In the genomic region with DNA sequence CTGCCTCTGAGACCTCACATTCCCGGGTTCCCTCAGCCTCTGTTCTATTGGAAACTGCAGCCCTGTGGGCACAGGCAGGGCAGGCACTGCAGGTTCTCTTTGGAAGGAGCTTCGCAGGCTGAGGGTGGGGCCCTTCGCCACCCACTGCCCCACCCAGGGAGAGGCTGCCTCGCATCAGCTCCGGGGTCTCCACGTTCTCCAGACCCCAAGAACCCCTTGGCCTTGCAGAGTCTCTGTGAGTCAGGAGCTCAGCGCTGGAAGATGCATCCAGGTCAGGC, we compare ENCODE assay signal across 1 cellular context.
A peak's percentile ranks its signal among the peaks of the same experiment; 100 is the strongest.
TF ChIP-seq lines count a peak whose summit lies in the region.

No MANE protein-coding gene starts in this region.

TF ChIP-seq in HepG2, 621 proteins besides CTCF, POLR2A, EP300 and RAD21 (continues in another document):
- TF ChIP-seq ONECUT2 (CRISPR knock-in tag; IDR thresholded peaks at IDR 0.05) (no peak), ZNF234 (CRISPR knock-in tag; conservative IDR thresholded peaks at IDR 0.05) (0 out of 2 replicates have a peak, but pooled peaks have one; percentile 61), ETV6 (CRISPR knock-in tag; conservative IDR thresholded peaks at IDR 0.05) (no peak), AKAP8 (CRISPR knock-in tag; IDR thresholded peaks at IDR 0.05) (no peak), SP5 (CRISPR knock-in tag; IDR thresholded peaks at IDR 0.05; ENCODE audit: borderline replicate concordance, low read depth) (no peak), ZNF552 (CRISPR knock-in tag; IDR thresholded peaks at IDR 0.05; ENCODE audit: borderline replicate concordance) (no peak), LCORL (IDR thresholded peaks at IDR 0.05) (no peak), LCORL (CRISPR knock-in tag; IDR thresholded peaks at IDR 0.05) (no peak), ZBTB1 (CRISPR knock-in tag; IDR thresholded peaks at IDR 0.05; ENCODE audit: borderline replicate concordance) (no peak), MXI1 (IDR thresholded peaks at IDR 0.05; ENCODE audit: borderline replicate concordance, low read depth, low read length) (no peak), HNF4A (CRISPR knock-in tag; IDR thresholded peaks at IDR 0.05) (no peak), POGZ (CRISPR knock-in tag; IDR thresholded peaks at IDR 0.05) (no peak), ZNF724P (CRISPR knock-in tag; IDR thresholded peaks at IDR 0.05; ENCODE audit: borderline replicate concordance) (no peak), MXD4 (CRISPR knock-in tag; IDR thresholded peaks at IDR 0.05) (no peak), ZC3H13 (CRISPR knock-in tag; IDR thresholded peaks at IDR 0.05) (0 out of 2 replicates have a peak, but pooled peaks have one; percentile 96), HNRNPL (IDR thresholded peaks at IDR 0.05; ENCODE audit: low read depth, low read length) (0 out of 2 replicates have a peak, but pooled peaks have one; percentile 75), MIER3 (CRISPR knock-in tag; IDR thresholded peaks at IDR 0.05; ENCODE audit: borderline replicate concordance) (no peak), ZNF678 (CRISPR knock-in tag; IDR thresholded peaks at IDR 0.05) (no peak), ZNF572 (CRISPR knock-in tag; IDR thresholded peaks at IDR 0.05) (0 out of 2 replicates have a peak, but pooled peaks have one; percentile 73), NONO (IDR thresholded peaks at IDR 0.05) (no peak), NONO (CRISPR knock-in tag; conservative IDR thresholded peaks at IDR 0.05) (no peak), ZNF367 (CRISPR knock-in tag; IDR thresholded peaks at IDR 0.05; ENCODE audit: borderline replicate concordance) (no peak), ZFP36L1 (CRISPR knock-in tag; IDR thresholded peaks at IDR 0.05) (no peak), FOSL1 (CRISPR knock-in tag; IDR thresholded peaks at IDR 0.05; ENCODE audit: borderline replicate concordance) (no peak), ISX (CRISPR knock-in tag; conservative IDR thresholded peaks at IDR 0.05) (no peak), MAFF (IDR thresholded peaks at IDR 0.05; ENCODE audit: low read depth, low read length) (no peak), ZNF124 (CRISPR knock-in tag; IDR thresholded peaks at IDR 0.05) (0 out of 2 replicates have a peak, but pooled peaks have one; percentile 29), SP2 (CRISPR knock-in tag; IDR thresholded peaks at IDR 0.05) (0 out of 2 replicates have a peak, but pooled peaks have one; percentile 31), CBX5 (CRISPR knock-in tag; IDR thresholded peaks at IDR 0.05; ENCODE audit: borderline replicate concordance) (no peak), SRY (CRISPR knock-in tag; IDR thresholded peaks at IDR 0.05) (no peak), ZMYM3 (CRISPR knock-in tag; IDR thresholded peaks at IDR 0.05) (0 out of 2 replicates have a peak, but pooled peaks have one; percentile 25), ZNF333 (CRISPR knock-in tag; IDR thresholded peaks at IDR 0.05; ENCODE audit: borderline replicate concordance) (no peak), HCFC1 (IDR thresholded peaks at IDR 0.05; ENCODE audit: low read depth, low read length) (no peak), ZNF720 (CRISPR knock-in tag; IDR thresholded peaks at IDR 0.05) (no peak), ZMYM4 (CRISPR knock-in tag; IDR thresholded peaks at IDR 0.05) (no peak), ZNF782 (CRISPR knock-in tag; IDR thresholded peaks at IDR 0.05; ENCODE audit: borderline replicate concordance) (no peak), ZNF331 (CRISPR knock-in tag; IDR thresholded peaks at IDR 0.05) (no peak), NFE2L1 (CRISPR knock-in tag; IDR thresholded peaks at IDR 0.05; ENCODE audit: borderline replicate concordance) (no peak), TP53 (CRISPR knock-in tag; conservative IDR thresholded peaks at IDR 0.05) (no peak), ZNF619 (CRISPR knock-in tag; IDR thresholded peaks at IDR 0.05) (no peak), TARDBP (CRISPR knock-in tag; IDR thresholded peaks at IDR 0.05) (0 out of 2 replicates have a peak, but pooled peaks have one; percentile 13), SRSF4 (IDR thresholded peaks at IDR 0.05; ENCODE audit: low read depth, low read length, poor library complexity, severe bottlenecking) (no peak), ASH2L (IDR thresholded peaks at IDR 0.05; ENCODE audit: insufficient read length, low read depth, low read length) (no peak), ZNF460 (CRISPR knock-in tag; IDR thresholded peaks at IDR 0.05; ENCODE audit: borderline replicate concordance) (no peak), CHCHD3 (CRISPR knock-in tag; IDR thresholded peaks at IDR 0.05) (no peak), KMT2B (CRISPR knock-in tag; IDR thresholded peaks at IDR 0.05) (no peak), PTBP1 (IDR thresholded peaks at IDR 0.05; ENCODE audit: low read depth, low read length, poor library complexity, severe bottlenecking) (peak; percentile 20)
- TF ChIP-seq, protein P1, sequence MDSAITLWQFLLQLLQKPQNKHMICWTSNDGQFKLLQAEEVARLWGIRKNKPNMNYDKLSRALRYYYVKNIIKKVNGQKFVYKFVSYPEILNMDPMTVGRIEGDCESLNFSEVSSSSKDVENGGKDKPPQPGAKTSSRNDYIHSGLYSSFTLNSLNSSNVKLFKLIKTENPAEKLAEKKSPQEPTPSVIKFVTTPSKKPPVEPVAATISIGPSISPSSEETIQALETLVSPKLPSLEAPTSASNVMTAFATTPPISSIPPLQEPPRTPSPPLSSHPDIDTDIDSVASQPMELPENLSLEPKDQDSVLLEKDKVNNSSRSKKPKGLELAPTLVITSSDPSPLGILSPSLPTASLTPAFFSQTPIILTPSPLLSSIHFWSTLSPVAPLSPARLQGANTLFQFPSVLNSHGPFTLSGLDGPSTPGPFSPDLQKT (CRISPR knock-in tag; IDR thresholded peaks at IDR 0.05; ENCODE audit: borderline replicate concordance): no peak
- TF ChIP-seq, protein P2, sequence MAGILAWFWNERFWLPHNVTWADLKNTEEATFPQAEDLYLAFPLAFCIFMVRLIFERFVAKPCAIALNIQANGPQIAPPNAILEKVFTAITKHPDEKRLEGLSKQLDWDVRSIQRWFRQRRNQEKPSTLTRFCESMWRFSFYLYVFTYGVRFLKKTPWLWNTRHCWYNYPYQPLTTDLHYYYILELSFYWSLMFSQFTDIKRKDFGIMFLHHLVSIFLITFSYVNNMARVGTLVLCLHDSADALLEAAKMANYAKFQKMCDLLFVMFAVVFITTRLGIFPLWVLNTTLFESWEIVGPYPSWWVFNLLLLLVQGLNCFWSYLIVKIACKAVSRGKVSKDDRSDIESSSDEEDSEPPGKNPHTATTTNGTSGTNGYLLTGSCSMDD (CRISPR knock-in tag; IDR thresholded peaks at IDR 0.05): no peak
- TF ChIP-seq, protein P3, sequence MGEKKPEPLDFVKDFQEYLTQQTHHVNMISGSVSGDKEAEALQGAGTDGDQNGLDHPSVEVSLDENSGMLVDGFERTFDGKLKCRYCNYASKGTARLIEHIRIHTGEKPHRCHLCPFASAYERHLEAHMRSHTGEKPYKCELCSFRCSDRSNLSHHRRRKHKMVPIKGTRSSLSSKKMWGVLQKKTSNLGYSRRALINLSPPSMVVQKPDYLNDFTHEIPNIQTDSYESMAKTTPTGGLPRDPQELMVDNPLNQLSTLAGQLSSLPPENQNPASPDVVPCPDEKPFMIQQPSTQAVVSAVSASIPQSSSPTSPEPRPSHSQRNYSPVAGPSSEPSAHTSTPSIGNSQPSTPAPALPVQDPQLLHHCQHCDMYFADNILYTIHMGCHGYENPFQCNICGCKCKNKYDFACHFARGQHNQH (CRISPR knock-in tag; IDR thresholded peaks at IDR 0.05): no peak
- TF ChIP-seq, protein P4, sequence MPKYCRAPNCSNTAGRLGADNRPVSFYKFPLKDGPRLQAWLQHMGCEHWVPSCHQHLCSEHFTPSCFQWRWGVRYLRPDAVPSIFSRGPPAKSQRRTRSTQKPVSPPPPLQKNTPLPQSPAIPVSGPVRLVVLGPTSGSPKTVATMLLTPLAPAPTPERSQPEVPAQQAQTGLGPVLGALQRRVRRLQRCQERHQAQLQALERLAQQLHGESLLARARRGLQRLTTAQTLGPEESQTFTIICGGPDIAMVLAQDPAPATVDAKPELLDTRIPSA (CRISPR knock-in tag; IDR thresholded peaks at IDR 0.05; ENCODE audit: borderline replicate concordance): peak; percentile 83; the same call in 1 of the 2 replicates
- TF ChIP-seq, protein P5, sequence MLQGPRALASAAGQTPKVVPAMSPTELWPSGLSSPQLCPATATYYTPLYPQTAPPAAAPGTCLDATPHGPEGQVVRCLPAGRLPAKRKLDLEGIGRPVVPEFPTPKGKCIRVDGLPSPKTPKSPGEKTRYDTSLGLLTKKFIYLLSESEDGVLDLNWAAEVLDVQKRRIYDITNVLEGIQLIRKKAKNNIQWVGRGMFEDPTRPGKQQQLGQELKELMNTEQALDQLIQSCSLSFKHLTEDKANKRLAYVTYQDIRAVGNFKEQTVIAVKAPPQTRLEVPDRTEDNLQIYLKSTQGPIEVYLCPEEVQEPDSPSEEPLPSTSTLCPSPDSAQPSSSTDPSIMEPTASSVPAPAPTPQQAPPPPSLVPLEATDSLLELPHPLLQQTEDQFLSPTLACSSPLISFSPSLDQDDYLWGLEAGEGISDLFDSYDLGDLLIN (CRISPR knock-in tag; IDR thresholded peaks at IDR 0.05; ENCODE audit: borderline replicate concordance): no peak
- TF ChIP-seq, protein P6, sequence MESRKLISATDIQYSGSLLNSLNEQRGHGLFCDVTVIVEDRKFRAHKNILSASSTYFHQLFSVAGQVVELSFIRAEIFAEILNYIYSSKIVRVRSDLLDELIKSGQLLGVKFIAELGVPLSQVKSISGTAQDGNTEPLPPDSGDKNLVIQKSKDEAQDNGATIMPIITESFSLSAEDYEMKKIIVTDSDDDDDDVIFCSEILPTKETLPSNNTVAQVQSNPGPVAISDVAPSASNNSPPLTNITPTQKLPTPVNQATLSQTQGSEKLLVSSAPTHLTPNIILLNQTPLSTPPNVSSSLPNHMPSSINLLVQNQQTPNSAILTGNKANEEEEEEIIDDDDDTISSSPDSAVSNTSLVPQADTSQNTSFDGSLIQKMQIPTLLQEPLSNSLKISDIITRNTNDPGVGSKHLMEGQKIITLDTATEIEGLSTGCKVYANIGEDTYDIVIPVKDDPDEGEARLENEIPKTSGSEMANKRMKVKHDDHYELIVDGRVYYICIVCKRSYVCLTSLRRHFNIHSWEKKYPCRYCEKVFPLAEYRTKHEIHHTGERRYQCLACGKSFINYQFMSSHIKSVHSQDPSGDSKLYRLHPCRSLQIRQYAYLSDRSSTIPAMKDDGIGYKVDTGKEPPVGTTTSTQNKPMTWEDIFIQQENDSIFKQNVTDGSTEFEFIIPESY (CRISPR knock-in tag; IDR thresholded peaks at IDR 0.05): no peak
- TF ChIP-seq, protein P7, sequence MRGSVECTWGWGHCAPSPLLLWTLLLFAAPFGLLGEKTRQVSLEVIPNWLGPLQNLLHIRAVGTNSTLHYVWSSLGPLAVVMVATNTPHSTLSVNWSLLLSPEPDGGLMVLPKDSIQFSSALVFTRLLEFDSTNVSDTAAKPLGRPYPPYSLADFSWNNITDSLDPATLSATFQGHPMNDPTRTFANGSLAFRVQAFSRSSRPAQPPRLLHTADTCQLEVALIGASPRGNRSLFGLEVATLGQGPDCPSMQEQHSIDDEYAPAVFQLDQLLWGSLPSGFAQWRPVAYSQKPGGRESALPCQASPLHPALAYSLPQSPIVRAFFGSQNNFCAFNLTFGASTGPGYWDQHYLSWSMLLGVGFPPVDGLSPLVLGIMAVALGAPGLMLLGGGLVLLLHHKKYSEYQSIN (CRISPR knock-in tag; IDR thresholded peaks at IDR 0.05; ENCODE audit: borderline replicate concordance): no peak
- TF ChIP-seq, protein P8, sequence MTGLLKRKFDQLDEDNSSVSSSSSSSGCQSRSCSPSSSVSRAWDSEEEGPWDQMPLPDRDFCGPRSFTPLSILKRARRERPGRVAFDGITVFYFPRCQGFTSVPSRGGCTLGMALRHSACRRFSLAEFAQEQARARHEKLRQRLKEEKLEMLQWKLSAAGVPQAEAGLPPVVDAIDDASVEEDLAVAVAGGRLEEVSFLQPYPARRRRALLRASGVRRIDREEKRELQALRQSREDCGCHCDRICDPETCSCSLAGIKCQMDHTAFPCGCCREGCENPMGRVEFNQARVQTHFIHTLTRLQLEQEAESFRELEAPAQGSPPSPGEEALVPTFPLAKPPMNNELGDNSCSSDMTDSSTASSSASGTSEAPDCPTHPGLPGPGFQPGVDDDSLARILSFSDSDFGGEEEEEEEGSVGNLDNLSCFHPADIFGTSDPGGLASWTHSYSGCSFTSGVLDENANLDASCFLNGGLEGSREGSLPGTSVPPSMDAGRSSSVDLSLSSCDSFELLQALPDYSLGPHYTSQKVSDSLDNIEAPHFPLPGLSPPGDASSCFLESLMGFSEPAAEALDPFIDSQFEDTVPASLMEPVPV (CRISPR knock-in tag; IDR thresholded peaks at IDR 0.05): no peak
- TF ChIP-seq, protein P9, sequence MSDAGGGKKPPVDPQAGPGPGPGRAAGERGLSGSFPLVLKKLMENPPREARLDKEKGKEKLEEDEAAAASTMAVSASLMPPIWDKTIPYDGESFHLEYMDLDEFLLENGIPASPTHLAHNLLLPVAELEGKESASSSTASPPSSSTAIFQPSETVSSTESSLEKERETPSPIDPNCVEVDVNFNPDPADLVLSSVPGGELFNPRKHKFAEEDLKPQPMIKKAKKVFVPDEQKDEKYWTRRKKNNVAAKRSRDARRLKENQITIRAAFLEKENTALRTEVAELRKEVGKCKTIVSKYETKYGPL (CRISPR knock-in tag; IDR thresholded peaks at IDR 0.05): no peak
- TF ChIP-seq, protein P10, sequence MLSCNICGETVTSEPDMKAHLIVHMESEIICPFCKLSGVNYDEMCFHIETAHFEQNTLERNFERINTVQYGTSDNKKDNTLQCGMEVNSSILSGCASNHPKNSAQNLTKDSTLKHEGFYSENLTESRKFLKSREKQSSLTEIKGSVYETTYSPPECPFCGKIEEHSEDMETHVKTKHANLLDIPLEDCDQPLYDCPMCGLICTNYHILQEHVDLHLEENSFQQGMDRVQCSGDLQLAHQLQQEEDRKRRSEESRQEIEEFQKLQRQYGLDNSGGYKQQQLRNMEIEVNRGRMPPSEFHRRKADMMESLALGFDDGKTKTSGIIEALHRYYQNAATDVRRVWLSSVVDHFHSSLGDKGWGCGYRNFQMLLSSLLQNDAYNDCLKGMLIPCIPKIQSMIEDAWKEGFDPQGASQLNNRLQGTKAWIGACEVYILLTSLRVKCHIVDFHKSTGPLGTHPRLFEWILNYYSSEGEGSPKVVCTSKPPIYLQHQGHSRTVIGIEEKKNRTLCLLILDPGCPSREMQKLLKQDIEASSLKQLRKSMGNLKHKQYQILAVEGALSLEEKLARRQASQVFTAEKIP (CRISPR knock-in tag; IDR thresholded peaks at IDR 0.05; ENCODE audit: borderline replicate concordance): no peak
- TF ChIP-seq, protein P11, sequence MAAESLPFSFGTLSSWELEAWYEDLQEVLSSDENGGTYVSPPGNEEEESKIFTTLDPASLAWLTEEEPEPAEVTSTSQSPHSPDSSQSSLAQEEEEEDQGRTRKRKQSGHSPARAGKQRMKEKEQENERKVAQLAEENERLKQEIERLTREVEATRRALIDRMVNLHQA (CRISPR knock-in tag; IDR thresholded peaks at IDR 0.05): no peak
- TF ChIP-seq, protein P12, sequence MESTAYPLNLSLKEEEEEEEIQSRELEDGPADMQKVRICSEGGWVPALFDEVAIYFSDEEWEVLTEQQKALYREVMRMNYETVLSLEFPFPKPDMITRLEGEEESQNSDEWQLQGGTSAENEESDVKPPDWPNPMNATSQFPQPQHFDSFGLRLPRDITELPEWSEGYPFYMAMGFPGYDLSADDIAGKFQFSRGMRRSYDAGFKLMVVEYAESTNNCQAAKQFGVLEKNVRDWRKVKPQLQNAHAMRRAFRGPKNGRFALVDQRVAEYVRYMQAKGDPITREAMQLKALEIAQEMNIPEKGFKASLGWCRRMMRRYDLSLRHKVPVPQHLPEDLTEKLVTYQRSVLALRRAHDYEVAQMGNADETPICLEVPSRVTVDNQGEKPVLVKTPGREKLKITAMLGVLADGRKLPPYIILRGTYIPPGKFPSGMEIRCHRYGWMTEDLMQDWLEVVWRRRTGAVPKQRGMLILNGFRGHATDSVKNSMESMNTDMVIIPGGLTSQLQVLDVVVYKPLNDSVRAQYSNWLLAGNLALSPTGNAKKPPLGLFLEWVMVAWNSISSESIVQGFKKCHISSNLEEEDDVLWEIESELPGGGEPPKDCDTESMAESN (CRISPR knock-in tag; conservative IDR thresholded peaks at IDR 0.05): no peak
